ENCODE assay signal across 2 cellular contexts in the genomic region with DNA sequence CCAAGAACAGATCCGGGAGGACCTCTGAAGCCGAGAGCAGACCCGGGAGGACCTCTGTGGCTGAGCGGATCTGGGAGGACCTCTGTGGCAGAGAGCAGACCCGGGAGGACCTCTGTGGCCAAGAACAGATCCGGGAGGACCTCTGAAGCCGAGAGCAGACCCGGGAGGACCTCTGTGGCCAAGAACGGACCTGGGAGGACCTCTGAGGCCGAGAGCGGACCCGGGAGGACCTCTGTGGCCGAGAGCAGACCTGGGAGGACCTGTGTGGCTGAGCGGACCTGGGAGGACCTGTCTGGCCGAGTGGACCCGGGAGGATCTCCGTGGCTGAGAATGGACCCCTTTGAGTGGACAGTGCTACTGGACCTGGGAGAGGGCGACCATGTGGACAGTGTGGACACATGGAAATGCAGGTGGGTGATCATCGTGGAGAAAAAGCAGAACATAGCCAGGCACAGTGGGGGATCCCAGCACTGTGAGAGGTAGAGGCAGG. TPM values are rescaled to one million over a fixed set of nuclear protein-coding genes. Genes with fewer than 3 reads are reported as not detected.
"Had no signal": no experiment of that assay in that cellular context is flagged by ENCODE, and none has a peak within 500 bp of the region (broad histone marks: within the 10 kb centered on the region; RNA-seq: fewer than 3 reads in every experiment).

No MANE protein-coding gene starts in this region.

RNA-seq across cellular contexts. Expression of a gene that starts 16.1 kb away (rescaled TPM):
- total RNA-seq: GM23248 had no signal
- polyA plus RNA-seq: IgD-negative memory B cell had no signal
